18 cellular contexts compared by ENCODE assay signal in genomic region chr18:77407733-77408132, GRCh38.
"Had no signal": no experiment of that assay in that cellular context is flagged by ENCODE, and none has a peak within 500 bp of the region (broad histone marks: within the 10 kb centered on the region; RNA-seq: fewer than 3 reads in every experiment).

No MANE protein-coding gene starts in this region.

- H3K36me3 Mint-ChIP-seq: activated naive CD4-positive, alpha-beta T cell treated with anti-CD3 and anti-CD28 coated beads, Interleukin-2, amount 50 U/mL, for 24 hours; brain; naive thymus-derived CD8-positive, alpha-beta T cell; stimulated activated naive B cell treated with anti-CD40 and anti-IgM and Interleukin-4, amounts not matched to agents 10 μg/mL and 1 μg/mL and 100 μg/mL, for 72 hours had no signal

- H3K4me1 Mint-ChIP-seq: activated naive CD4-positive, alpha-beta T cell treated with anti-CD3 and anti-CD28 coated beads, Interleukin-2, amount 50 U/mL, for 24 hours; brain; central memory CD8-positive, alpha-beta T cell; naive thymus-derived CD8-positive, alpha-beta T cell; stimulated activated naive B cell treated with anti-CD40 and anti-IgM and Interleukin-4, amounts not matched to agents 10 μg/mL and 1 μg/mL and 100 μg/mL, for 72 hours had no signal

- H3K27ac Mint-ChIP-seq: activated naive CD4-positive, alpha-beta T cell treated with anti-CD3 and anti-CD28 coated beads, Interleukin-2, amount 50 U/mL, for 24 hours; activated T-cell treated with anti-CD3 and anti-CD28 coated beads, Interleukin-2, amount 50 U/mL, for 24 hours; brain; naive thymus-derived CD8-positive, alpha-beta T cell; stimulated activated naive B cell treated with anti-CD40 and anti-IgM and Interleukin-4, amounts not matched to agents 10 μg/mL and 1 μg/mL and 100 μg/mL, for 72 hours had no signal

- H3K4me3 ChIP-seq: mucosa of descending colon, spleen had no signal

- H3K27ac ChIP-seq: spleen had no signal

- H3K4me1 ChIP-seq: spleen had no signal

- ATAC-seq: mucosa of descending colon; naive thymus-derived CD8-positive, alpha-beta T cell; right cardiac atrium; stimulated activated naive B cell treated with anti-CD40 and anti-IgM and Interleukin-4, amounts not matched to agents 10 μg/mL and 1 μg/mL and 100 μg/mL, for 72 hours had no signal

- H3K9me3 Mint-ChIP-seq: activated naive CD4-positive, alpha-beta T cell treated with anti-CD3 and anti-CD28 coated beads, Interleukin-2, amount 50 U/mL, for 24 hours; activated T-cell treated with anti-CD3 and anti-CD28 coated beads, Interleukin-2, amount 50 U/mL, for 24 hours; brain; central memory CD8-positive, alpha-beta T cell; naive thymus-derived CD8-positive, alpha-beta T cell; stimulated activated naive B cell treated with anti-CD40 and anti-IgM and Interleukin-4, amounts not matched to agents 10 μg/mL and 1 μg/mL and 100 μg/mL, for 72 hours had no signal

- H3K27me3 Mint-ChIP-seq: activated T-cell treated with anti-CD3 and anti-CD28 coated beads, Interleukin-2, amount 50 U/mL, for 24 hours; brain; central memory CD8-positive, alpha-beta T cell had no signal

- H3K9me3 ChIP-seq: mucosa of descending colon, spleen had no signal

- DNase-seq: activated CD4-positive, alpha-beta T cell treated with anti-CD3 and anti-CD28 coated beads, Interleukin-2, amount 50 U/mL, for 4 hours; activated CD4-positive, CD25-positive, alpha-beta regulatory T cell treated with anti-CD3 and anti-CD28 coated beads, Interleukin-2, amount 50 U/mL, for 72 hours; activated effector memory CD4-positive, alpha-beta T cell treated with Interleukin-2 at 50 U/mL for 16 hours; activated T-cell treated with anti-CD3 and anti-CD28 coated beads, Interleukin-2, amount 50 U/mL, for 24 hours; dermis blood vessel endothelial cell; erythroblast; hippocampal formation; mucosa of descending colon; naive thymus-derived CD8-positive, alpha-beta T cell; right cardiac atrium; spleen; stimulated activated CD4-positive, alpha-beta T cell treated with anti-CD3 and anti-CD28 coated beads, Interleukin-1b, Interleukin-23, amount 100 ng/mL, for 48 hours; stimulated activated naive B cell treated with anti-CD40 and anti-IgM and Interleukin-4, amounts not matched to agents 10 μg/mL and 1 μg/mL and 100 μg/mL, for 72 hours; T-helper 2 cell; trophoblast cell had no signal

- H3K4me3 Mint-ChIP-seq: activated naive CD4-positive, alpha-beta T cell treated with anti-CD3 and anti-CD28 coated beads, Interleukin-2, amount 50 U/mL, for 24 hours; activated T-cell treated with anti-CD3 and anti-CD28 coated beads, Interleukin-2, amount 50 U/mL, for 24 hours; brain; central memory CD8-positive, alpha-beta T cell; naive thymus-derived CD8-positive, alpha-beta T cell; stimulated activated naive B cell treated with anti-CD40 and anti-IgM and Interleukin-4, amounts not matched to agents 10 μg/mL and 1 μg/mL and 100 μg/mL, for 72 hours had no signal

- H3K36me3 ChIP-seq: spleen had no signal
